1 cellular context compared by ENCODE assay signal in the genomic region with DNA sequence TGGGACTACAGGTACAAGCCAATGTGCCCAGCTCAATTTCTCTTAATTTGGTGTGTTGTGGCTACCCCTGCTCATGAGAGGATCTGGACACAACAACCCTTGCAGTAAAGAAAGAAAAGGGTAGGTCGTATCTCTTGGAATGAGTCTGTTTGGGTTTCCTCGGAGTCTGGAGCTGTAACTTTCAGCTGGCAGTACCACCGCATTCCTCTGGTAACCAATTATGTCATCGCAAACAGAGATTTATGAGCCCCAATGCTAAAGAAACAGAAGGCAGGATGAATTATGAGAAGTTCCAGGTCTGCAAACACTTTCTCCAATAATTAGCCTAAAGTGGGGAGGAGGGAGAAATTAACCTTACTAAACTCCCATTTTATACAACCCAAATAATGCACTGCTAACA.
TF ChIP-seq lines count a peak whose summit lies in the region.

No MANE protein-coding gene starts in this region.

TF ChIP-seq in SK-N-SH, 30 proteins besides CTCF, POLR2A, EP300 and RAD21 (continued from another document):
- TF ChIP-seq, protein P1, sequence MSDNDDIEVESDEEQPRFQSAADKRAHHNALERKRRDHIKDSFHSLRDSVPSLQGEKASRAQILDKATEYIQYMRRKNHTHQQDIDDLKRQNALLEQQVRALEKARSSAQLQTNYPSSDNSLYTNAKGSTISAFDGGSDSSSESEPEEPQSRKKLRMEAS (IDR thresholded peaks at IDR 0.05; ENCODE audit: low read depth): no peak
- TF ChIP-seq POLR2AphosphoS5 (IDR thresholded peaks at IDR 0.05; ENCODE audit: low read depth, low read length) (no peak), ELF1 (IDR thresholded peaks at IDR 0.05) (no peak), RCOR1 (IDR thresholded peaks at IDR 0.05; ENCODE audit: low read length) (no peak), NFIC (IDR thresholded peaks at IDR 0.05; ENCODE audit: borderline replicate concordance) (peak; percentile 33; the same call in 1 of the 2 replicates), FOXJ3 (CRISPR knock-in tag; IDR thresholded peaks at IDR 0.05) (no peak), GABPA (IDR thresholded peaks at IDR 0.05; ENCODE audit: low read depth) (no peak)
- TF ChIP-seq, protein P2, sequence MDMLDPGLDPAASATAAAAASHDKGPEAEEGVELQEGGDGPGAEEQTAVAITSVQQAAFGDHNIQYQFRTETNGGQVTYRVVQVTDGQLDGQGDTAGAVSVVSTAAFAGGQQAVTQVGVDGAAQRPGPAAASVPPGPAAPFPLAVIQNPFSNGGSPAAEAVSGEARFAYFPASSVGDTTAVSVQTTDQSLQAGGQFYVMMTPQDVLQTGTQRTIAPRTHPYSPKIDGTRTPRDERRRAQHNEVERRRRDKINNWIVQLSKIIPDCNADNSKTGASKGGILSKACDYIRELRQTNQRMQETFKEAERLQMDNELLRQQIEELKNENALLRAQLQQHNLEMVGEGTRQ (IDR thresholded peaks at IDR 0.05; ENCODE audit: borderline replicate concordance, low read depth, low read length): no peak
- TF ChIP-seq, protein P3, sequence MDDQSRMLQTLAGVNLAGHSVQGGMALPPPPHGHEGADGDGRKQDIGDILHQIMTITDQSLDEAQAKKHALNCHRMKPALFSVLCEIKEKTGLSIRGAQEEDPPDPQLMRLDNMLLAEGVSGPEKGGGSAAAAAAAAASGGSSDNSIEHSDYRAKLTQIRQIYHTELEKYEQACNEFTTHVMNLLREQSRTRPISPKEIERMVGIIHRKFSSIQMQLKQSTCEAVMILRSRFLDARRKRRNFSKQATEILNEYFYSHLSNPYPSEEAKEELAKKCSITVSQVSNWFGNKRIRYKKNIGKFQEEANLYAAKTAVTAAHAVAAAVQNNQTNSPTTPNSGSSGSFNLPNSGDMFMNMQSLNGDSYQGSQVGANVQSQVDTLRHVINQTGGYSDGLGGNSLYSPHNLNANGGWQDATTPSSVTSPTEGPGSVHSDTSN (IDR thresholded peaks at IDR 0.05): peak; percentile 89
- TF ChIP-seq, protein P4, sequence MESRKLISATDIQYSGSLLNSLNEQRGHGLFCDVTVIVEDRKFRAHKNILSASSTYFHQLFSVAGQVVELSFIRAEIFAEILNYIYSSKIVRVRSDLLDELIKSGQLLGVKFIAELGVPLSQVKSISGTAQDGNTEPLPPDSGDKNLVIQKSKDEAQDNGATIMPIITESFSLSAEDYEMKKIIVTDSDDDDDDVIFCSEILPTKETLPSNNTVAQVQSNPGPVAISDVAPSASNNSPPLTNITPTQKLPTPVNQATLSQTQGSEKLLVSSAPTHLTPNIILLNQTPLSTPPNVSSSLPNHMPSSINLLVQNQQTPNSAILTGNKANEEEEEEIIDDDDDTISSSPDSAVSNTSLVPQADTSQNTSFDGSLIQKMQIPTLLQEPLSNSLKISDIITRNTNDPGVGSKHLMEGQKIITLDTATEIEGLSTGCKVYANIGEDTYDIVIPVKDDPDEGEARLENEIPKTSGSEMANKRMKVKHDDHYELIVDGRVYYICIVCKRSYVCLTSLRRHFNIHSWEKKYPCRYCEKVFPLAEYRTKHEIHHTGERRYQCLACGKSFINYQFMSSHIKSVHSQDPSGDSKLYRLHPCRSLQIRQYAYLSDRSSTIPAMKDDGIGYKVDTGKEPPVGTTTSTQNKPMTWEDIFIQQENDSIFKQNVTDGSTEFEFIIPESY (IDR thresholded peaks at IDR 0.05; ENCODE audit: borderline replicate concordance, low read depth): no peak
